18 cellular contexts compared by ENCODE assay signal in the genomic region with DNA sequence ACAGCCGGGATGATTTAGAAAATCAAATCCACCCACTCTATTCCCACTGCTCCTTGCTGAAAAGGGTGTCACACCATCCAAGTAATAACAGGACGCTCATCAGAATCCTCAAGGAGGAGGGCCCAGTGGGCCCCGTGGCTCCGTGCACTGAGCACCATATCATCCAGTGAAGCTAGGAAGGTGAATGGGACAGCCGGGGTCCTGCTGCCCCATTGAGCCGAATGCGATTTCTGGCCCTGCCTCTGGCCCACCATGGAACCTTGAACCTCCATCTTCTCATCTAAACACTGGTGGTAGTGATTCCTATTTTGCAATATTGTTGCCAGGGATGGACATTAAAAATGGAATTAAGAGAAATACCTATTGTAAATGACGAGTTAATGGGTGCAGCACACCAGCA.
"Had no signal": no experiment of that assay in that cellular context is flagged by ENCODE, and none has a peak within 500 bp of the region (broad histone marks: within the 10 kb centered on the region; RNA-seq: fewer than 3 reads in every experiment).

No MANE protein-coding gene starts in this region.

- H3K4me3 ChIP-seq: esophagus muscularis mucosa, gastroesophageal sphincter, heart left ventricle, hepatocyte, left lung, lower lobe of right lung had no signal

- H3K9me3 Mint-ChIP-seq: dendritic cell treated with granulocyte-macrophage colony-stimulating factor and Interleukin-4, amounts not matched to agents 40 ng/mL and 50 ng/mL, for 4 days; effector memory CD8-positive, alpha-beta T cell had no signal

- ATAC-seq: effector memory CD8-positive, alpha-beta T cell; foreskin keratinocyte; gastroesophageal sphincter; heart left ventricle; left cardiac atrium; left lung; left ventricle myocardium superior; lower lobe of right lung; naive thymus-derived CD4-positive, alpha-beta T cell had no signal

- H3K36me3 ChIP-seq: esophagus muscularis mucosa, gastroesophageal sphincter, heart left ventricle, left lung, lower lobe of right lung had no signal

- H3K4me3 Mint-ChIP-seq: dendritic cell treated with granulocyte-macrophage colony-stimulating factor and Interleukin-4, amounts not matched to agents 40 ng/mL and 50 ng/mL, for 4 days; effector memory CD8-positive, alpha-beta T cell; immature natural killer cell; naive thymus-derived CD4-positive, alpha-beta T cell had no signal

- H3K4me1 ChIP-seq: esophagus muscularis mucosa, foreskin keratinocyte, gastroesophageal sphincter, heart left ventricle, left lung, lower lobe of right lung had no signal

- H3K27ac Mint-ChIP-seq: dendritic cell treated with granulocyte-macrophage colony-stimulating factor and Interleukin-4, amounts not matched to agents 40 ng/mL and 50 ng/mL, for 4 days; effector memory CD8-positive, alpha-beta T cell; immature natural killer cell; naive thymus-derived CD4-positive, alpha-beta T cell had no signal

- H3K9me3 ChIP-seq: lower lobe of right lung had no signal

- H3K36me3 Mint-ChIP-seq: immature natural killer cell; naive thymus-derived CD4-positive, alpha-beta T cell had no signal

- H3K27ac ChIP-seq: esophagus muscularis mucosa, foreskin keratinocyte, gastroesophageal sphincter, heart left ventricle, hepatocyte, left lung, lower lobe of right lung had no signal

- H3K4me1 Mint-ChIP-seq: immature natural killer cell; naive thymus-derived CD4-positive, alpha-beta T cell had no signal

- DNase-seq: cortex of kidney; effector CD8-positive, alpha-beta T cell; effector memory CD8-positive, alpha-beta T cell; foreskin keratinocyte; heart left ventricle; hypothalamus; immature natural killer cell; left cardiac atrium; left lung; left ventricle myocardium superior; lower lobe of right lung; mesenchymal stem cell; midbrain; naive thymus-derived CD4-positive, alpha-beta T cell had no signal
